11 cellular contexts compared by ENCODE assay signal in genomic region chr7:139505563-139505962, GRCh38. TPM values are rescaled to one million over a fixed set of nuclear protein-coding genes. Genes with fewer than 3 reads are reported as not detected.
DNase-seq lines count a peak whose midpoint lies in the region; ATAC-seq and TF ChIP-seq lines count a peak whose summit lies in the region.
"Had no signal": no experiment of that assay in that cellular context is flagged by ENCODE, and none has a peak within 500 bp of the region (broad histone marks: within the 10 kb centered on the region; RNA-seq: fewer than 3 reads in every experiment).

No MANE protein-coding gene starts in this region.

- TF ChIP-seq CTCF in GM12874 (IDR thresholded peaks at IDR 0.05; ENCODE audit: insufficient read depth, low read depth, low read length) (peak; percentile 59), SK-N-SH (IDR thresholded peaks at IDR 0.05) (peak; percentile 47), hepatocyte (IDR thresholded peaks at IDR 0.05; ENCODE audit: poor library complexity) (peak; percentile 9), natural killer cell (IDR thresholded peaks at IDR 0.05) (no peak)

- no peak overlapping the region for H3K4me3 ChIP-seq in SK-N-SH (ENCODE audit: low read depth in 2 of 2, low read length in 1 of 2)
- H3K4me3 ChIP-seq in hepatocyte, result no peak overlapping the region
- H3K4me3 ChIP-seq: uterus had no signal

- no peak overlapping the region for H3K4me3 Mint-ChIP-seq in natural killer cell
- H3K4me3 Mint-ChIP-seq: mesothelial cell of epicardium had no signal

- H3K9me2 ChIP-seq in SK-N-SH, result no peaks in the 10 kb centered on the region
- H3K9me2 ChIP-seq in hepatocyte (replicated peaks; ENCODE audit: insufficient read depth), result no peaks in the 10 kb centered on the region

- no peaks in the 10 kb centered on the region for H3K36me3 Mint-ChIP-seq in natural killer cell
- H3K36me3 Mint-ChIP-seq: mesothelial cell of epicardium had no signal

- H3K27ac Mint-ChIP-seq in natural killer cell, result no peak overlapping the region
- H3K27ac Mint-ChIP-seq: mesothelial cell of epicardium had no signal

- H3K4me1 Mint-ChIP-seq in natural killer cell, result no peaks in the 10 kb centered on the region

- no peak for TF ChIP-seq RAD21 in SK-N-SH (IDR thresholded peaks at IDR 0.05; ENCODE audit: low read length)

- TF ChIP-seq EP300 in SK-N-SH (IDR thresholded peaks at IDR 0.05; ENCODE audit: borderline replicate concordance in 1 of 2, low read depth in 1 of 2, low read length in 1 of 2), result no peak

- no peaks in the 10 kb centered on the region for H3K79me2 ChIP-seq in SK-N-SH (ENCODE audit: insufficient read depth)
- no peaks in the 10 kb centered on the region for H3K79me2 ChIP-seq in hepatocyte

- DNase-seq in COR-L47 (lab: John Stamatoyannopoulos, UW), result peak; percentile 8
- peak; percentile 41 for DNase-seq in SK-N-SH
- no peak for DNase-seq in hepatocyte (ENCODE audit: low spot score)
- no peak for DNase-seq in SW480 (ENCODE audit: low spot score)
- no peak for DNase-seq in epidermal melanocyte (ENCODE audit: insufficient read length, low spot score)
- DNase-seq in natural killer cell, result no peak
- no peak for DNase-seq in activated CD4-positive, CD25-positive, alpha-beta regulatory T cell (lab: John Stamatoyannopoulos, UW)
- DNase-seq: SIG-M5, uterus had no signal

- no peaks in the 10 kb centered on the region for H3K9me3 Mint-ChIP-seq in natural killer cell
- H3K9me3 Mint-ChIP-seq: mesothelial cell of epicardium had no signal

- H3K9me3 ChIP-seq in SK-N-SH (no peaks in the 10 kb centered on the region), hepatocyte (ENCODE audit: low read depth) (no peaks in the 10 kb centered on the region)
- H3K9me3 ChIP-seq: uterus had no signal

- H3K27me3 Mint-ChIP-seq in natural killer cell (ENCODE audit: low read depth in 2 of 2), result no peaks in the 10 kb centered on the region

- no peak for ATAC-seq in natural killer cell

- POLR2A ChIA-PET in SK-N-SH (lab: Yijun Ruan, JAX), result no interaction called here

- CTCF ChIA-PET in SK-N-SH (lab: Yijun Ruan, JAX), result interaction anchor here (2.0 kb wide), 1 partner anchor 64 kb away, joined by 7 read pairs; no protein-coding TSS in a partner anchor

- H3K27ac ChIP-seq in SK-N-SH (ENCODE audit: low read depth in 2 of 2, low read length in 1 of 2) (no peak overlapping the region), hepatocyte (no peak overlapping the region)
- H3K27ac ChIP-seq: uterus had no signal

- no peaks in the 10 kb centered on the region for H3K27me3 ChIP-seq in SK-N-SH (ENCODE audit: insufficient read depth)
- H3K27me3 ChIP-seq in hepatocyte, result no peaks in the 10 kb centered on the region
- H3K27me3 ChIP-seq: uterus had no signal

- H3F3A ChIP-seq in SK-N-SH (replicated peaks; ENCODE audit: insufficient read depth), result no peaks in the 10 kb centered on the region

- no peak overlapping the region for H3K9ac ChIP-seq in SK-N-SH

- no peak overlapping the region for H3K4me2 ChIP-seq in SK-N-SH
- H3K4me2 ChIP-seq in hepatocyte, result no peak overlapping the region

- H3K4me1 ChIP-seq in SK-N-SH (ENCODE audit: control insufficient read depth in 1 of 2, insufficient read depth in 2 of 2, low read depth in 1 of 2, low read length in 1 of 2) (no peaks in the 10 kb centered on the region), hepatocyte (ENCODE audit: insufficient read depth) (no peaks in the 10 kb centered on the region)
- H3K4me1 ChIP-seq: uterus had no signal

- 85% methylated on average over 9 of the region's 9 CpGs for WGBS in SK-N-SH (ENCODE audit: low lambda C conversion rate)
- 69% methylated on average over 9 of the region's 9 CpGs for WGBS in hepatocyte (ENCODE audit: low lambda C conversion rate, missing lambda C conversion rate)

- H4K20me1 ChIP-seq in SK-N-SH (ENCODE audit: insufficient read depth), result no peaks in the 10 kb centered on the region
- H4K20me1 ChIP-seq in hepatocyte (ENCODE audit: insufficient read depth, poor library complexity, severe bottlenecking), result no peaks in the 10 kb centered on the region

- no peak overlapping the region for H2AFZ ChIP-seq in SK-N-SH (ENCODE audit: low read depth)
- no peak overlapping the region for H2AFZ ChIP-seq in hepatocyte

- H3K36me3 ChIP-seq in SK-N-SH (replicated peaks in 1 of 2; ENCODE audit: control insufficient read depth in 1 of 2, insufficient read depth in 2 of 2, low read length in 1 of 2), result no peaks in the 10 kb centered on the region
- H3K36me3 ChIP-seq in hepatocyte (replicated peaks; ENCODE audit: insufficient read depth, low read depth), result no peaks in the 10 kb centered on the region
- H3K36me3 ChIP-seq: uterus had no signal

- intact Hi-C loops in natural killer cell (cut with micrococcal nuclease), result no loop called here

TF ChIP-seq in SK-N-SH, 30 proteins besides CTCF, POLR2A, EP300 and RAD21:
- TF ChIP-seq USF2 (IDR thresholded peaks at IDR 0.05; ENCODE audit: borderline replicate concordance, low read depth, low read length), result no peak
- TF ChIP-seq, protein P1, sequence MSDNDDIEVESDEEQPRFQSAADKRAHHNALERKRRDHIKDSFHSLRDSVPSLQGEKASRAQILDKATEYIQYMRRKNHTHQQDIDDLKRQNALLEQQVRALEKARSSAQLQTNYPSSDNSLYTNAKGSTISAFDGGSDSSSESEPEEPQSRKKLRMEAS (IDR thresholded peaks at IDR 0.05; ENCODE audit: low read depth), result no peak
- TF ChIP-seq ZBTB33 (IDR thresholded peaks at IDR 0.05; ENCODE audit: borderline replicate concordance, low read depth), result no peak
- no peak for TF ChIP-seq MEF2A (IDR thresholded peaks at IDR 0.05; ENCODE audit: borderline replicate concordance, low read depth)
- no peak for TF ChIP-seq TEAD4 (IDR thresholded peaks at IDR 0.05; ENCODE audit: borderline replicate concordance, insufficient read depth)
- no peak for TF ChIP-seq POLR2AphosphoS5 (IDR thresholded peaks at IDR 0.05; ENCODE audit: low read depth, low read length)
- TF ChIP-seq FOSL2 (IDR thresholded peaks at IDR 0.05; ENCODE audit: borderline replicate concordance, low read depth), result no peak
- TF ChIP-seq EZH2phosphoT487 (IDR thresholded peaks at IDR 0.05; ENCODE audit: borderline replicate concordance, low read depth), result no peak
- no peak for TF ChIP-seq FOXJ3 (CRISPR knock-in tag; IDR thresholded peaks at IDR 0.05)
- TF ChIP-seq RCOR1 (IDR thresholded peaks at IDR 0.05; ENCODE audit: low read length), result no peak
- no peak for TF ChIP-seq CHD2 (IDR thresholded peaks at IDR 0.05; ENCODE audit: low read length, partially characterized antibody)
- TF ChIP-seq MXI1 (IDR thresholded peaks at IDR 0.05; ENCODE audit: low read depth, low read length), result no peak
- no peak for TF ChIP-seq NFIC (IDR thresholded peaks at IDR 0.05; ENCODE audit: borderline replicate concordance)
- TF ChIP-seq RXRA (IDR thresholded peaks at IDR 0.05; ENCODE audit: borderline replicate concordance, low read depth), result no peak
- TF ChIP-seq FOXM1 (IDR thresholded peaks at IDR 0.05; ENCODE audit: low read depth), result no peak
- no peak for TF ChIP-seq GABPA (IDR thresholded peaks at IDR 0.05; ENCODE audit: low read depth)
- no peak for TF ChIP-seq IRF3 (IDR thresholded peaks at IDR 0.05; ENCODE audit: low read depth, low read length)
- TF ChIP-seq JUND (IDR thresholded peaks at IDR 0.05), result no peak
- TF ChIP-seq SMC3 (IDR thresholded peaks at IDR 0.05; ENCODE audit: low read depth, low read length), result no peak
- TF ChIP-seq YY1 (IDR thresholded peaks at IDR 0.05; ENCODE audit: low read depth), result no peak
TF ChIP-seq in SK-N-SH: peak in this region for 0.

RNA-seq across cellular contexts. Expression of gene CLEC2L, which starts 17.9 kb away (rescaled TPM):
- not detected in 2 replicates for polyA plus RNA-seq in SK-N-SH (2012; rRNA removed)
- polyA plus RNA-seq in SK-N-SH (2012; cell fraction: cytosol; rRNA removed), result 0.01 TPM in 1 of 2 replicates, not detected in the other
- 0.02 TPM in 1 of 2 replicates, not detected in the other for polyA plus RNA-seq in SK-N-SH (2012; cell fraction: nucleus; rRNA removed)
- total RNA-seq in hepatocyte, result not detected in 2 replicates
- polyA plus RNA-seq in hepatocyte, result not detected in 2 replicates
- total RNA-seq in natural killer cell, result under 1 TPM in 1 of 3 donors, not detected in 2; 0.71 TPM

RNA-seq across cellular contexts. Expression of gene KLRG2, which starts 22.1 kb away (rescaled TPM):
- polyA plus RNA-seq in SK-N-SH (2012; rRNA removed) (0.07 and 0.10 TPM in 2 replicates), hepatocyte (0.07 TPM in 1 of 2 replicates, not detected in the other)
- 0.04 TPM in 2 replicates for polyA plus RNA-seq in SK-N-SH (2012; cell fraction: cytosol; rRNA removed)
- polyA plus RNA-seq in SK-N-SH (2012; cell fraction: nucleus; rRNA removed), result 0.05 TPM in 1 of 2 replicates, not detected in the other
- total RNA-seq in hepatocyte (0.08 and 0.23 TPM in 2 replicates), natural killer cell (not detected)

Comparison
In these comparisons a context has a peak if more than half of its experiments do, and no peak if none do; other contexts are left out.
1. DNase-seq: peak in COR-L47 (single experiment) and SK-N-SH (single experiment); none in hepatocyte (single experiment), SW480 (single experiment), epidermal melanocyte (single experiment), natural killer cell (single experiment) and activated CD4-positive, CD25-positive, alpha-beta regulatory T cell (0 of 4).